In the genomic region with DNA sequence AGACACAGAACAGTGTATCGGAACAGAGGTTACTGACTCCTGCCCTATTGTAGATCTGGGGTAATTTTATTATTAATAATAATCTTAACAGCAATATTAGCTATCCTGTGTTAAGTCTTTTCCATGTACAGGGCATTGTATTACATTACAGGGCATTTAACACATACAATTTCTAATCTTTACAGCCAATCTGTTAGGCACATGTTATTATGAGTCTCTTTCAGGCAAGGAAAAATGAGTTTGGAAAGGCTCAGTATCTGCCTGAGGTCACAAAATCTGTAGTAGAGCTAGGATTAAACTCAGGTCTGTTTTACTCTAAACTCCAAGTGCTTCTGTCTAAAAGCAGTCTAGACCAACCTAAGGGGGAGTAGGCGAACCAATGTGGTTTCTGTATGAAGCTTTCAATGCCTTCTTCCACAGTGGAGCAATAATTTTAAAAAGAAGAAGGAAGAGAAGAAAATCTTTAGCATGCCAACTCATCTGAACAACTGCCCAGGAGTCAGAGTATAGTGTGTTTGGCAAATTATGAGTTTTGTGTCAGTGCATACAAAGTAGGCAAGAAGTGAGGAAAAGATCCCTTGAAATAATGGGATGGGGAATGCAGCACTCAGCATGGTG, we compare ENCODE assay signal across 1 cellular context.
TF ChIP-seq lines count a peak whose summit lies in the region.

No MANE protein-coding gene starts in this region.

TF ChIP-seq in SK-N-SH treated with all-trans-retinoic acid at 6 μM for 48 hours, 23 proteins besides CTCF, POLR2A, EP300 and RAD21 (continued from another document):
- TF ChIP-seq, protein P1, sequence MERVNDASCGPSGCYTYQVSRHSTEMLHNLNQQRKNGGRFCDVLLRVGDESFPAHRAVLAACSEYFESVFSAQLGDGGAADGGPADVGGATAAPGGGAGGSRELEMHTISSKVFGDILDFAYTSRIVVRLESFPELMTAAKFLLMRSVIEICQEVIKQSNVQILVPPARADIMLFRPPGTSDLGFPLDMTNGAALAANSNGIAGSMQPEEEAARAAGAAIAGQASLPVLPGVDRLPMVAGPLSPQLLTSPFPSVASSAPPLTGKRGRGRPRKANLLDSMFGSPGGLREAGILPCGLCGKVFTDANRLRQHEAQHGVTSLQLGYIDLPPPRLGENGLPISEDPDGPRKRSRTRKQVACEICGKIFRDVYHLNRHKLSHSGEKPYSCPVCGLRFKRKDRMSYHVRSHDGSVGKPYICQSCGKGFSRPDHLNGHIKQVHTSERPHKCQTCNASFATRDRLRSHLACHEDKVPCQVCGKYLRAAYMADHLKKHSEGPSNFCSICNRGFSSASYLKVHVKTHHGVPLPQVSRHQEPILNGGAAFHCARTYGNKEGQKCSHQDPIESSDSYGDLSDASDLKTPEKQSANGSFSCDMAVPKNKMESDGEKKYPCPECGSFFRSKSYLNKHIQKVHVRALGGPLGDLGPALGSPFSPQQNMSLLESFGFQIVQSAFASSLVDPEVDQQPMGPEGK (CRISPR knock-in tag; IDR thresholded peaks at IDR 0.05; ENCODE audit: borderline replicate concordance), result no peak
- no peak for TF ChIP-seq ISL1 (CRISPR knock-in tag; IDR thresholded peaks at IDR 0.05)
